ENCODE assay signal across 29 cellular contexts in genomic region chr10:19531324-19531723, GRCh38.
"Had no signal": no experiment of that assay in that cellular context is flagged by ENCODE, and none has a peak within 500 bp of the region (broad histone marks: within the 10 kb centered on the region; RNA-seq: fewer than 3 reads in every experiment).

No MANE protein-coding gene starts in this region.

- H3K4me3 Mint-ChIP-seq: mesothelial cell of epicardium; naive B cell; natural killer cell treated with Interleukin-12 subunit alpha and Interleukin-12 subunit beta and Interleukin-15 and Interleukin-18, amount 100 ng/mL, for 72 hours; neural progenitor cell; stimulated activated memory B cell treated with anti-CD40 and anti-IgM and Interleukin-4, amounts not matched to agents 10 μg/mL and 1 μg/mL and 100 μg/mL, for 72 hours; type B pancreatic cell had no signal

- H3K9me3 ChIP-seq: gastrocnemius medialis, mucosa of descending colon, right lobe of liver, testis, tibial artery had no signal

- H3K36me3 Mint-ChIP-seq: mesothelial cell of epicardium; naive B cell; natural killer cell treated with Interleukin-12 subunit alpha and Interleukin-12 subunit beta and Interleukin-15 and Interleukin-18, amount 100 ng/mL, for 72 hours; neural progenitor cell; stimulated activated memory B cell treated with anti-CD40 and anti-IgM and Interleukin-4, amounts not matched to agents 10 μg/mL and 1 μg/mL and 100 μg/mL, for 72 hours; type B pancreatic cell had no signal

- H3K9me3 Mint-ChIP-seq: neural progenitor cell, type B pancreatic cell had no signal

- DNase-seq: cortex of kidney; foreskin fibroblast; gastrocnemius medialis; head of caudate nucleus; kidney; mesenchymal stem cell; mucosa of descending colon; naive B cell; right lobe of liver; stimulated activated CD4-positive, alpha-beta T cell treated with anti-CD3 and anti-CD28 coated beads, Interleukin-12 subunit alpha, Interleukin-12 subunit beta, amount 100 ng/mL, for 4 hours; stimulated activated CD4-positive, alpha-beta T cell treated with anti-CD3 and anti-CD28 coated beads, Interleukin-1b, Interleukin-23, amount 100 ng/mL, for 48 hours; stimulated activated CD4-positive, alpha-beta T cell treated with anti-CD3 and anti-CD28 coated beads, Interleukin-4, amount 100 ng/mL, for 4 hours; stimulated activated naive CD8-positive, alpha-beta T cell treated with anti-CD3 and anti-CD28 coated beads, Interleukin-15, Interleukin-2, amounts not matched to agents 100 U/mL and 50 U/mL, for 24 hours; substantia nigra; testis; tibial artery had no signal

- H2AFZ ChIP-seq: neural progenitor cell, parathyroid adenoma had no signal

- H3K79me2 ChIP-seq: parathyroid adenoma had no signal

- H3K27ac Mint-ChIP-seq: mesothelial cell of epicardium; naive B cell; natural killer cell treated with Interleukin-12 subunit alpha and Interleukin-12 subunit beta and Interleukin-15 and Interleukin-18, amount 100 ng/mL, for 72 hours; neural progenitor cell; progenitor cell of endocrine pancreas; stimulated activated memory B cell treated with anti-CD40 and anti-IgM and Interleukin-4, amounts not matched to agents 10 μg/mL and 1 μg/mL and 100 μg/mL, for 72 hours; type B pancreatic cell had no signal

- H3K4me1 ChIP-seq: gastrocnemius medialis, neural progenitor cell, parathyroid adenoma, right lobe of liver, testis, tibial artery had no signal

- H3K27me3 ChIP-seq: gastrocnemius medialis, neural progenitor cell, right lobe of liver, testis, tibial artery had no signal

- ATAC-seq: esophagus mucosa; gastrocnemius medialis; left lobe of liver; mucosa of descending colon; natural killer cell treated with Interleukin-12 subunit alpha and Interleukin-12 subunit beta and Interleukin-15 and Interleukin-18, amount 100 ng/mL, for 72 hours; right lobe of liver; stimulated activated memory B cell treated with anti-CD40 and anti-IgM and Interleukin-4, amounts not matched to agents 10 μg/mL and 1 μg/mL and 100 μg/mL, for 72 hours; stimulated activated naive CD8-positive, alpha-beta T cell treated with anti-CD3 and anti-CD28 coated beads, Interleukin-15, Interleukin-2, amounts not matched to agents 100 U/mL and 50 U/mL, for 24 hours had no signal

- H3K36me3 ChIP-seq: gastrocnemius medialis, neural progenitor cell, right lobe of liver, tibial artery had no signal

- H3K27ac ChIP-seq: epithelial cell of prostate, gastrocnemius medialis, neural progenitor cell, parathyroid adenoma, right lobe of liver, testis, tibial artery had no signal

- H3K4me3 ChIP-seq: gastrocnemius medialis, lung, mucosa of descending colon, neural progenitor cell, right lobe of liver, smooth muscle cell, testis, tibial artery had no signal

- H3K9ac ChIP-seq: neural progenitor cell, parathyroid adenoma had no signal

- H3K4me2 ChIP-seq: neural progenitor cell, smooth muscle cell had no signal

- H3K27me3 Mint-ChIP-seq: naive B cell; natural killer cell treated with Interleukin-12 subunit alpha and Interleukin-12 subunit beta and Interleukin-15 and Interleukin-18, amount 100 ng/mL, for 72 hours; progenitor cell of endocrine pancreas; stimulated activated memory B cell treated with anti-CD40 and anti-IgM and Interleukin-4, amounts not matched to agents 10 μg/mL and 1 μg/mL and 100 μg/mL, for 72 hours; type B pancreatic cell had no signal

- H3K4me1 Mint-ChIP-seq: naive B cell; stimulated activated memory B cell treated with anti-CD40 and anti-IgM and Interleukin-4, amounts not matched to agents 10 μg/mL and 1 μg/mL and 100 μg/mL, for 72 hours had no signal

- FAIRE-seq: kidney, urothelium cell line had no signal
